ENCODE assay signal across 9 cellular contexts in the genomic region with DNA sequence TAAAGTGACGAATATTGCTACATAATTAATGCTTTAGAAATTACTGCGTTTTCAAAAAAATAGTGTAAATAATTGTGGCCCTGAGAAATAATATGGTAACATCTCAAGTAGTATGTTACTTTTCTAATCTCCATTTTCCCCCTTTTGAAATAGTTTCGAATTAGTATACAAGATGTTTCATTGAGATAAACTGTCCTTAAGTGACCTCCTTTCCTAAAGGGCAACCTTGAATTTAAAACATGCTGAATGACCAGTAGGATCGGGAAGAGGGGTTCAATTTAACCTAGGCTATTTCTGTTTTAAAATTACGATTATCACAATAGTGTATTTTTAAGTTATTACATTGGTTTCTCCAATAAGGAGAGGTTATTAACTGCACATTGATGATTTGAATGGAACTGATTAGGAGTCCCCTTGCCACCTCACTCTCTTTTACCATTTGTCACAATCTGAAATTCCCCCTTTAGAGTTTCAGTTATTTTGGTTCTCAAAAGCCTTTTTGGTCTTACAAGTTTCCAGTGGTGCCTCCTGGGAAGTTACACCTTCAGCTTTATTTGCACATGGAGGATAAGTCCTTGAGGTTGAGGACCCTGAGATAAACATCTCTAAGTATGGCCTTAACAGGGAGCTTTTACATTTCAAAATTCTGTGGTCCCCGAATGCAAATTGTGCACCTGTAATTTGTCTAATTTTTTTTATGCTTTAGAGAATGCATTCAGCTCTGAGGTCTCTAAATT. TPM values are rescaled to one million over a fixed set of nuclear protein-coding genes. Genes with fewer than 3 reads are reported as not detected.
DNase-seq lines count a peak whose midpoint lies in the region; ATAC-seq and TF ChIP-seq lines count a peak whose summit lies in the region.
"Had no signal": no experiment of that assay in that cellular context is flagged by ENCODE, and none has a peak within 500 bp of the region (broad histone marks: within the 10 kb centered on the region; RNA-seq: fewer than 3 reads in every experiment).

No MANE protein-coding gene starts in this region.

- H3K4me2 ChIP-seq in SK-N-SH (peak overlapping the region; percentile 73), SU-DHL-6 (ENCODE audit: low read depth, low read length, poor library complexity, severe bottlenecking) (peak overlapping the region; percentile 99)

- TF ChIP-seq EP300 in SK-N-SH (IDR thresholded peaks at IDR 0.05; ENCODE audit: borderline replicate concordance in 1 of 2, low read depth in 1 of 2, low read length in 1 of 2): no peak

- POLR2A ChIA-PET in SK-N-SH (lab: Yijun Ruan, JAX): no interaction called here

- H4K20me1 ChIP-seq in SK-N-SH (ENCODE audit: insufficient read depth) (peaks cover 56% of the 10 kb centered on the region), SU-DHL-6 (ENCODE audit: low read depth, low read length) (peaks cover 34% of the 10 kb centered on the region)

- ATAC-seq in SK-N-SH treated with all-trans-retinoic acid at 6 μM for 48 hours: no peak

- 64% methylated on average over 6 of the region's 6 CpGs for WGBS in SK-N-SH (ENCODE audit: low lambda C conversion rate)

- H3K9me2 ChIP-seq in SK-N-SH (no peaks in the 10 kb centered on the region), SU-DHL-6 (replicated peaks; ENCODE audit: insufficient read depth, low read length) (no peaks in the 10 kb centered on the region)

- H3K79me2 ChIP-seq in SK-N-SH (ENCODE audit: insufficient read depth): peaks cover 92% of the 10 kb centered on the region
- peaks cover 96% of the 10 kb centered on the region for H3K79me2 ChIP-seq in SU-DHL-6 (ENCODE audit: insufficient read depth, low read length)

- CTCF ChIA-PET in SK-N-SH (lab: Yijun Ruan, JAX): no interaction called here

- TF ChIP-seq CTCF in SK-N-SH (IDR thresholded peaks at IDR 0.05) (no peak), SU-DHL-6 (IDR thresholded peaks at IDR 0.05; ENCODE audit: insufficient read depth, low read length, poor library complexity, severe bottlenecking) (no peak), fibroblast of mammary gland (conservative IDR thresholded peaks at IDR 0.05; ENCODE audit: control insufficient read depth, insufficient read depth, low read depth, low read length) (no peak)

- DNase-seq in SK-N-SH (no peak), fibroblast of mammary gland (ENCODE audit: low read depth) (no peak), NCI-H2196 treated with DMSO at 0.1 percent for 48 hours (lab: John Stamatoyannopoulos, UW; ENCODE audit: unreplicated experiment) (no peak), pons (ENCODE audit: low spot score) (no peak), substantia nigra (lab: John Stamatoyannopoulos, UW) (no peak)
- DNase-seq: NCI-H345 had no signal

- H3K27me3 ChIP-seq in SK-N-SH (ENCODE audit: insufficient read depth): no peaks in the 10 kb centered on the region
- H3K27me3 ChIP-seq in SU-DHL-6 (ENCODE audit: low read length): no peaks in the 10 kb centered on the region

- peaks cover 25 to 48% of the 10 kb centered on the region in 2 experiments for H3K4me1 ChIP-seq in SK-N-SH (ENCODE audit: control insufficient read depth in 1 of 2, insufficient read depth in 2 of 2, low read depth in 1 of 2, low read length in 1 of 2)

- H3K9me3 ChIP-seq in SK-N-SH: no peaks in the 10 kb centered on the region
- H3K9me3 ChIP-seq in SU-DHL-6 (ENCODE audit: insufficient read depth, low read length): no peaks in the 10 kb centered on the region

- no peak for TF ChIP-seq RAD21 in SK-N-SH (IDR thresholded peaks at IDR 0.05; ENCODE audit: low read length)

- H3K27ac ChIP-seq in SK-N-SH (ENCODE audit: low read depth in 2 of 2, low read length in 1 of 2) (peak overlapping the region in 1 of 2 experiments; percentile 87; a peak in 2 of 4 replicates), SU-DHL-6 (ENCODE audit: low read depth, low read length) (peak overlapping the region; percentile 97), skin epidermis (peak overlapping the region in 12 of 21 experiments; percentile 96 to 100 (median 99)), substantia nigra (ENCODE audit: low read depth, low read length, poor library complexity, severe bottlenecking) (no peak overlapping the region)

- H2AFZ ChIP-seq in SK-N-SH (ENCODE audit: low read depth) (no peak overlapping the region), SU-DHL-6 (ENCODE audit: low read depth, low read length, severe bottlenecking) (no peak overlapping the region)

- H3K9ac ChIP-seq in SK-N-SH: peak overlapping the region; percentile 82; the same call in 1 of the 2 replicates
- peak overlapping the region; percentile 94 for H3K9ac ChIP-seq in SU-DHL-6 (ENCODE audit: low read length)

- peak overlapping the region; percentile 87 to 90; a peak in 3 of 4 replicates for H3K4me3 ChIP-seq in SK-N-SH (ENCODE audit: low read depth in 2 of 2, low read length in 1 of 2)
- H3K4me3 ChIP-seq in SU-DHL-6 (ENCODE audit: insufficient read depth, low read length, poor library complexity, severe bottlenecking): peak overlapping the region; percentile 84
- H3K4me3 ChIP-seq in fibroblast of mammary gland (ENCODE audit: control insufficient read depth, low read depth, low read length): peak overlapping the region; percentile 88
- peak overlapping the region in 6 of 7 experiments; percentile 11 to 97 (median 84) for H3K4me3 ChIP-seq in skin epidermis

- H3F3A ChIP-seq in SK-N-SH (replicated peaks; ENCODE audit: insufficient read depth): peaks cover 26% of the 10 kb centered on the region
- H3F3A ChIP-seq in SU-DHL-6 (ENCODE audit: insufficient read depth): peaks cover 45% of the 10 kb centered on the region

- H3K36me3 ChIP-seq in SK-N-SH (replicated peaks in 1 of 2; ENCODE audit: control insufficient read depth in 1 of 2, insufficient read depth in 2 of 2, low read length in 1 of 2): peaks cover 2 to 20% of the 10 kb centered on the region in 2 experiments
- peaks cover 19% of the 10 kb centered on the region for H3K36me3 ChIP-seq in SU-DHL-6 (ENCODE audit: low read length)

TF ChIP-seq in SK-N-SH, 30 proteins besides CTCF, POLR2A, EP300 and RAD21:
- TF ChIP-seq EZH2phosphoT487 (IDR thresholded peaks at IDR 0.05; ENCODE audit: borderline replicate concordance, low read depth) (no peak), NRF1 (IDR thresholded peaks at IDR 0.05; ENCODE audit: low read depth, low read length) (no peak), FOSL2 (IDR thresholded peaks at IDR 0.05; ENCODE audit: borderline replicate concordance, low read depth) (no peak), RCOR1 (IDR thresholded peaks at IDR 0.05; ENCODE audit: low read length) (no peak)
- TF ChIP-seq, protein P1, sequence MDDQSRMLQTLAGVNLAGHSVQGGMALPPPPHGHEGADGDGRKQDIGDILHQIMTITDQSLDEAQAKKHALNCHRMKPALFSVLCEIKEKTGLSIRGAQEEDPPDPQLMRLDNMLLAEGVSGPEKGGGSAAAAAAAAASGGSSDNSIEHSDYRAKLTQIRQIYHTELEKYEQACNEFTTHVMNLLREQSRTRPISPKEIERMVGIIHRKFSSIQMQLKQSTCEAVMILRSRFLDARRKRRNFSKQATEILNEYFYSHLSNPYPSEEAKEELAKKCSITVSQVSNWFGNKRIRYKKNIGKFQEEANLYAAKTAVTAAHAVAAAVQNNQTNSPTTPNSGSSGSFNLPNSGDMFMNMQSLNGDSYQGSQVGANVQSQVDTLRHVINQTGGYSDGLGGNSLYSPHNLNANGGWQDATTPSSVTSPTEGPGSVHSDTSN (IDR thresholded peaks at IDR 0.05): no peak

TF ChIP-seq in SK-N-SH treated with all-trans-retinoic acid at 6 μM for 48 hours, 23 proteins besides CTCF, POLR2A, EP300 and RAD21:
- TF ChIP-seq OSR1 (CRISPR knock-in tag; IDR thresholded peaks at IDR 0.05): no peak
- no peak for TF ChIP-seq ZFP30 (CRISPR knock-in tag; IDR thresholded peaks at IDR 0.05)
- TF ChIP-seq RARB (CRISPR knock-in tag; IDR thresholded peaks at IDR 0.05): no peak
- no peak for TF ChIP-seq TOX (CRISPR knock-in tag; IDR thresholded peaks at IDR 0.05; ENCODE audit: borderline replicate concordance)
- no peak for TF ChIP-seq ARNTL (CRISPR knock-in tag; IDR thresholded peaks at IDR 0.05; ENCODE audit: borderline replicate concordance, low read depth)
TF ChIP-seq in SK-N-SH treated with all-trans-retinoic acid at 6 μM for 48 hours: peak in this region for 0.

RNA-seq across cellular contexts. Expression of a gene that starts 2.3 kb away (rescaled TPM):
- polyA plus RNA-seq in SK-N-SH (2012; rRNA removed): 90.8 and 111 TPM in 2 replicates
- 130 and 172 TPM in 2 replicates for polyA plus RNA-seq in SK-N-SH (2012; cell fraction: cytosol; rRNA removed)
- 35.2 and 85.3 TPM in 2 replicates for polyA plus RNA-seq in SK-N-SH (2012; cell fraction: nucleus; rRNA removed)
